ENCODE assay signal across 17 cellular contexts in genomic region chr7:134071355-134072331, GRCh38. TPM values are rescaled to one million over a fixed set of nuclear protein-coding genes. Genes with fewer than 3 reads are reported as not detected.
DNase-seq lines count a peak whose midpoint lies in the region; ATAC-seq and TF ChIP-seq lines count a peak whose summit lies in the region.
"Had no signal": no experiment of that assay in that cellular context is flagged by ENCODE, and none has a peak within 500 bp of the region (broad histone marks: within the 10 kb centered on the region; RNA-seq: fewer than 3 reads in every experiment).

No MANE protein-coding gene starts in this region.

- H3K4me2 ChIP-seq in H9 (ENCODE audit: insufficient read depth, insufficient read length, low read length) (no peak overlapping the region), neural progenitor cell (no peak overlapping the region)
- H3K4me2 ChIP-seq: hepatocyte had no signal

- H3K4me3 ChIP-seq in neural progenitor cell, result no peak overlapping the region
- H3K4me3 ChIP-seq: hepatocyte, upper lobe of left lung had no signal

- H2AFZ ChIP-seq in H9 (ENCODE audit: low read length) (no peak overlapping the region), neural progenitor cell (replicated peaks) (no peak overlapping the region)
- H2AFZ ChIP-seq: hepatocyte had no signal

- no peak overlapping the region for H2BK20ac ChIP-seq in H9 (ENCODE audit: low read depth, low read length, poor library complexity, severe bottlenecking)

- no peaks in the 10 kb centered on the region for H4K20me1 ChIP-seq in H9 (ENCODE audit: control insufficient read depth, insufficient read depth, insufficient read length)
- no peaks in the 10 kb centered on the region for H4K20me1 ChIP-seq in neural progenitor cell (ENCODE audit: low read depth)

- no peak overlapping the region for H3T11ph ChIP-seq in H9 (ENCODE audit: low read length)

- H3K4me1 Mint-ChIP-seq in stimulated activated naive CD8-positive, alpha-beta T cell treated with anti-CD3 and anti-CD28 coated beads, Interleukin-15, amount 100 ng/mL, for 72 hours, result peaks cover 5% of the 10 kb centered on the region
- peaks cover 17 to 22% of the 10 kb centered on the region in 2 experiments for H3K4me1 Mint-ChIP-seq in H9
- H3K4me1 Mint-ChIP-seq in neural progenitor cell, result peaks cover 3% of the 10 kb centered on the region
- no peaks in the 10 kb centered on the region for H3K4me1 Mint-ChIP-seq in T-helper 2 cell treated with Interferon-gamma antibody and Interleukin-4, amounts not matched to agents 5 μg/mL and 100 μg/mL, for 36 hours (ENCODE audit: low read depth)
- H3K4me1 Mint-ChIP-seq: IgD-negative memory B cell had no signal

- no peak overlapping the region for H2BK5ac ChIP-seq in H9 (ENCODE audit: insufficient read length, low read length)

- H4K91ac ChIP-seq in H9 (ENCODE audit: insufficient read length, low read depth, low read length), result no peak overlapping the region

- H3K56ac ChIP-seq in H9 (ENCODE audit: insufficient read length, low read depth, low read length), result no peak overlapping the region

- no peak overlapping the region for H2AK5ac ChIP-seq in H9 (ENCODE audit: insufficient read length, low read length)

- H3K4me1 ChIP-seq in H9 (ENCODE audit: insufficient read depth, low read length), result no peaks in the 10 kb centered on the region
- H3K4me1 ChIP-seq in neural progenitor cell, result no peaks in the 10 kb centered on the region
- H3K4me1 ChIP-seq: upper lobe of left lung had no signal

- no peak overlapping the region for H3K14ac ChIP-seq in H9 (ENCODE audit: insufficient read depth, low read length)

- H2BK12ac ChIP-seq in H9 (ENCODE audit: insufficient read length, low read depth, low read length), result no peak overlapping the region

- H4K8ac ChIP-seq in H9 (replicated peaks; ENCODE audit: insufficient read length, low read depth, low read length), result no peak overlapping the region

- H3K9ac ChIP-seq in H9 (ENCODE audit: extremely low read depth, insufficient read length, low read length), result no peak overlapping the region
- no peak overlapping the region for H3K9ac ChIP-seq in neural progenitor cell

- H3K27me3 ChIP-seq in H9 (ENCODE audit: insufficient read depth, low read length) (no peaks in the 10 kb centered on the region), neural progenitor cell (no peaks in the 10 kb centered on the region)
- H3K27me3 ChIP-seq: brain microvascular endothelial cell, hepatocyte, upper lobe of left lung had no signal

- H2BK15ac ChIP-seq in H9 (ENCODE audit: low read depth, low read length), result no peak overlapping the region

- no peaks in the 10 kb centered on the region for H3F3A ChIP-seq in neural progenitor cell (ENCODE audit: low read depth)

- peak overlapping the region in 1 of 2 donors; percentile 5 for H3K27ac Mint-ChIP-seq in stimulated activated naive CD8-positive, alpha-beta T cell treated with anti-CD3 and anti-CD28 coated beads, Interleukin-15, amount 100 ng/mL, for 72 hours
- peak overlapping the region in 2 of 3 experiments; percentile 16 to 57; a peak in 3 of 7 replicates for H3K27ac Mint-ChIP-seq in H9
- H3K27ac Mint-ChIP-seq in neural progenitor cell, result no peak overlapping the region
- H3K27ac Mint-ChIP-seq in T-helper 2 cell treated with Interferon-gamma antibody and Interleukin-4, amounts not matched to agents 5 μg/mL and 100 μg/mL, for 36 hours, result no peak overlapping the region
- H3K27ac Mint-ChIP-seq: activated T-cell treated with anti-CD3 and anti-CD28 coated beads, Interleukin-2, amount 50 U/mL, for 72 hours; IgD-negative memory B cell had no signal

- no peak overlapping the region for H3K4me3 Mint-ChIP-seq in stimulated activated naive CD8-positive, alpha-beta T cell treated with anti-CD3 and anti-CD28 coated beads, Interleukin-15, amount 100 ng/mL, for 72 hours
- H3K4me3 Mint-ChIP-seq in H9 (no peak overlapping the region), neural progenitor cell (no peak overlapping the region)
- no peak overlapping the region for H3K4me3 Mint-ChIP-seq in T-helper 2 cell treated with Interferon-gamma antibody and Interleukin-4, amounts not matched to agents 5 μg/mL and 100 μg/mL, for 36 hours
- H3K4me3 Mint-ChIP-seq: activated T-cell treated with anti-CD3 and anti-CD28 coated beads, Interleukin-2, amount 50 U/mL, for 72 hours had no signal

- H3K9me3 ChIP-seq in H9 (ENCODE audit: control insufficient read depth, low read depth, low read length) (peaks cover 4% of the 10 kb centered on the region), neural progenitor cell (ENCODE audit: low read depth) (no peaks in the 10 kb centered on the region)
- H3K9me3 ChIP-seq: upper lobe of left lung had no signal

- no peak overlapping the region for H4K5ac ChIP-seq in H9 (ENCODE audit: insufficient read length, low read depth, low read length)

- no peaks in the 10 kb centered on the region for H3K36me3 ChIP-seq in neural progenitor cell
- H3K36me3 ChIP-seq: brain microvascular endothelial cell had no signal

- TF ChIP-seq CTCF in H9 (conservative IDR thresholded peaks at IDR 0.05), result no peak
- TF ChIP-seq CTCF in neural progenitor cell (IDR thresholded peaks at IDR 0.05), result no peak

- H3K4ac ChIP-seq in H9 (ENCODE audit: low read depth, low read length), result no peak overlapping the region

- no peaks in the 10 kb centered on the region for H3K27me3 Mint-ChIP-seq in stimulated activated naive CD8-positive, alpha-beta T cell treated with anti-CD3 and anti-CD28 coated beads, Interleukin-15, amount 100 ng/mL, for 72 hours
- H3K27me3 Mint-ChIP-seq in H9 (ENCODE audit: low read depth) (no peaks in the 10 kb centered on the region), neural progenitor cell (ENCODE audit: insufficient read depth, low read depth) (no peaks in the 10 kb centered on the region)
- no peaks in the 10 kb centered on the region for H3K27me3 Mint-ChIP-seq in T-helper 2 cell treated with Interferon-gamma antibody and Interleukin-4, amounts not matched to agents 5 μg/mL and 100 μg/mL, for 36 hours (ENCODE audit: low read depth)
- H3K27me3 Mint-ChIP-seq: IgD-negative memory B cell had no signal

- no peak overlapping the region for H3K27ac ChIP-seq in H9 (ENCODE audit: insufficient read length, low read depth, low read length)
- no peak overlapping the region for H3K27ac ChIP-seq in neural progenitor cell
- H3K27ac ChIP-seq: brain microvascular endothelial cell, hepatocyte, upper lobe of left lung had no signal

- no peaks in the 10 kb centered on the region for H3K23me2 ChIP-seq in H9 (ENCODE audit: insufficient read length, low read depth, low read length, poor library complexity, severe bottlenecking)

- H3K79me1 ChIP-seq in H9 (ENCODE audit: insufficient read depth, low read depth, low read length, poor library complexity, severe bottlenecking), result no peaks in the 10 kb centered on the region

- H3K79me2 ChIP-seq in H9 (ENCODE audit: insufficient read depth, low read length) (no peaks in the 10 kb centered on the region), neural progenitor cell (ENCODE audit: low read depth) (no peaks in the 10 kb centered on the region)
- H3K79me2 ChIP-seq: hepatocyte had no signal

- H3K18ac ChIP-seq in H9 (ENCODE audit: insufficient read length, low read depth, low read length), result no peak overlapping the region

- H3K23ac ChIP-seq in H9 (ENCODE audit: insufficient read length, low read depth, low read length), result no peak overlapping the region

- H3K9me3 Mint-ChIP-seq in stimulated activated naive CD8-positive, alpha-beta T cell treated with anti-CD3 and anti-CD28 coated beads, Interleukin-15, amount 100 ng/mL, for 72 hours, result peaks cover 17 to 23% of the 10 kb centered on the region in 2 donors
- H3K9me3 Mint-ChIP-seq in H9 (peaks cover 11 to 12% of the 10 kb centered on the region in 2 experiments), neural progenitor cell (peaks cover 13% of the 10 kb centered on the region)
- peaks cover 6% of the 10 kb centered on the region for H3K9me3 Mint-ChIP-seq in T-helper 2 cell treated with Interferon-gamma antibody and Interleukin-4, amounts not matched to agents 5 μg/mL and 100 μg/mL, for 36 hours

- H3K36me3 Mint-ChIP-seq in H9 (ENCODE audit: insufficient read depth in 1 of 3, low read depth in 3 of 3), result peaks cover 16 to 25% (median 17%) of the 10 kb centered on the region in 3 experiments
- H3K36me3 Mint-ChIP-seq in neural progenitor cell, result peaks cover 8% of the 10 kb centered on the region
- peaks cover 1% of the 10 kb centered on the region for H3K36me3 Mint-ChIP-seq in T-helper 2 cell treated with Interferon-gamma antibody and Interleukin-4, amounts not matched to agents 5 μg/mL and 100 μg/mL, for 36 hours (ENCODE audit: low read depth)

- no peak overlapping the region for H2BK120ac ChIP-seq in H9 (ENCODE audit: low read depth, low read length, poor library complexity, severe bottlenecking)

- no peak for DNase-seq in stimulated activated naive CD8-positive, alpha-beta T cell treated with anti-CD3 and anti-CD28 coated beads, Interleukin-15, amount 100 ng/mL, for 72 hours
- DNase-seq in stimulated activated naive CD8-positive, alpha-beta T cell treated with anti-CD3 and anti-CD28 coated beads, Interleukin-15, Interleukin-2, amounts not matched to agents 100 U/mL and 50 U/mL, for 24 hours, result no peak
- DNase-seq in H9 (no peak), neural progenitor cell (ENCODE audit: low spot score) (no peak), H4 (ENCODE audit: low spot score) (no peak), DMS53 treated with DMSO at 0.1 percent for 48 hours (lab: John Stamatoyannopoulos, UW; ENCODE audit: unreplicated experiment) (no peak)
- DNase-seq in T-helper 2 cell treated with Interferon-gamma antibody and Interleukin-4, amounts not matched to agents 5 μg/mL and 100 μg/mL, for 36 hours (ENCODE audit: low spot score), result no peak
- DNase-seq: 8988T; activated T-cell treated with anti-CD3 and anti-CD28 coated beads, Interleukin-2, amount 50 U/mL, for 72 hours; brain microvascular endothelial cell; DMS53; midbrain; NCI-H2081 treated with DMSO at 0.1 percent for 48 hours; upper lobe of left lung had no signal

- ATAC-seq in stimulated activated naive CD8-positive, alpha-beta T cell treated with anti-CD3 and anti-CD28 coated beads, Interleukin-15, amount 100 ng/mL, for 72 hours, result peak; percentile 65
- no peak for ATAC-seq in stimulated activated naive CD8-positive, alpha-beta T cell treated with anti-CD3 and anti-CD28 coated beads, Interleukin-15, Interleukin-2, amounts not matched to agents 100 U/mL and 50 U/mL, for 24 hours
- peak; percentile 85 for ATAC-seq in HG03280 (IDR thresholded peaks at IDR 0.05; ENCODE audit: unreplicated experiment)
- ATAC-seq: activated T-cell treated with anti-CD3 and anti-CD28 coated beads, Interleukin-2, amount 50 U/mL, for 72 hours had no signal

RNA-seq across cellular contexts. Expression of gene LRGUK, which starts 55.5 kb away (rescaled TPM):
- total RNA-seq in H9 (2021), result 1.5 and 1.8 TPM in 2 replicates
- 1.1 and 1.4 TPM in 2 replicates for total RNA-seq in neural progenitor cell (ENCODE audit: low replicate concordance)
- 0.04 TPM in 1 of 2 replicates, not detected in the other for total RNA-seq in H4 (2014; rRNA removed; shearing (Covaris generic))

Comparison
In these comparisons a context has a peak if more than half of its experiments do, and no peak if none do; other contexts are left out.
1. H3K27ac Mint-ChIP-seq: peak in H9 (2 of 3); none in neural progenitor cell (single experiment) and T-helper 2 cell treated with Interferon-gamma antibody and Interleukin-4, amounts not matched to agents 5 μg/mL and 100 μg/mL, for 36 hours (single experiment).